In the genomic region with DNA sequence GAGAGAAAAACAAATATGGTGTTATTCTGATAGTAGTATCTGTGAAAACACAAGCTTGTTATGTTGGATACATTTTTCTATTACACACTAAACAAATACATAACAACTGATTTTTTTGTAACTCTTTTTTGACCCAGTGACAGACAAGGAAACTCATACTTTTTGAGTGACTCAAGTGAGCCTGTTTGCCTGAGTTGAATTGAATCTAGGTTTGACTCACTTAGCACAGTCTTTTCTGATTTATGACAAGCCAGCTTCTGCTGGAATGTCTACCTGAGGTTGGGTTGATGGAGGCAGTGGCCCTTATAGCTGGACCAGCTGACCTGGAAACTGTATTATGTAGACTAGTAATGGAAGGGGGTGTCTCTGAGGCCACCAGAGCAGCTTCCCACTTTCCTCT, we compare ENCODE assay signal across 22 cellular contexts.
A peak's percentile ranks its signal among the peaks of the same experiment; 100 is the strongest.
DNase-seq lines count a peak whose midpoint lies in the region; ATAC-seq, FAIRE-seq and TF ChIP-seq lines count a peak whose summit lies in the region.
"Had no signal": no experiment of that assay in that cellular context is flagged by ENCODE, and none has a peak within 500 bp of the region (broad histone marks: within the 10 kb centered on the region; RNA-seq: fewer than 3 reads in every experiment).

No MANE protein-coding gene starts in this region.

- DNase-seq in HS-5 (ENCODE audit: low read depth) = peak; percentile 34
- peak; percentile 27 for DNase-seq in astrocyte of the hippocampus (ENCODE audit: low read depth, low spot score)
- peak; percentile 15 for DNase-seq in fibroblast of pulmonary artery (ENCODE audit: low read depth)
- peak; percentile 27 for DNase-seq in urothelium cell line (ENCODE audit: low spot score)
- DNase-seq in GM13976 (ENCODE audit: low spot score) = no peak
- no peak for DNase-seq in hypothalamus (lab: John Stamatoyannopoulos, UW)
- DNase-seq: activated CD4-positive, alpha-beta T cell treated with anti-CD3 and anti-CD28 coated beads for 4 hours; body of pancreas; CD8-positive, alpha-beta memory T cell; DMS53; left lung; NCI-H146; NCI-H748 treated with DMSO at 0.1 percent for 48 hours; SHP77; stimulated activated CD4-positive, alpha-beta T cell treated with anti-CD3 and anti-CD28 coated beads, Interleukin-2, amount 100 ng/mL, for 24 hours; stimulated activated naive CD4-positive, alpha-beta T cell; T-helper 1 cell had no signal

- no peak for FAIRE-seq in urothelium cell line (lab: Jason Lieb, UNC)
- FAIRE-seq: colon had no signal

- in situ Hi-C loops in GM13976 (cut with MboI; ENCODE audit: low sequenced_read_pairs, unreplicated experiment) = no loop called here

- H3K4me3 ChIP-seq in fibroblast of pulmonary artery (replicated peaks; ENCODE audit: low read depth, low read length) = no peak overlapping the region
- H3K4me3 ChIP-seq: body of pancreas, gastroesophageal sphincter, left lung, neural progenitor cell had no signal

- ATAC-seq in GM19397 (IDR thresholded peaks at IDR 0.05; ENCODE audit: unreplicated experiment) = no peak
- ATAC-seq: activated naive CD4-positive, alpha-beta T cell treated with anti-CD3 and anti-CD28 coated beads, Interleukin-2, amount 50 U/mL, for 72 hours; body of pancreas; gastroesophageal sphincter; left lung had no signal

- no peak for TF ChIP-seq CTCF in fibroblast of pulmonary artery (IDR thresholded peaks at IDR 0.05; ENCODE audit: low read length, missing control alignments)
- no peak for TF ChIP-seq CTCF in GM13976 (IDR thresholded peaks at IDR 0.05; ENCODE audit: borderline replicate concordance, control extremely low read depth, extremely low read depth, insufficient read depth, missing control alignments)

Comparison
In these comparisons a context has a peak if more than half of its experiments do, and no peak if none do; other contexts are left out.
1. DNase-seq: peak in HS-5 (single experiment), astrocyte of the hippocampus (single experiment), fibroblast of pulmonary artery (single experiment) and urothelium cell line (single experiment); none in GM13976 (single experiment) and hypothalamus (0 of 51).